In the genomic region with DNA sequence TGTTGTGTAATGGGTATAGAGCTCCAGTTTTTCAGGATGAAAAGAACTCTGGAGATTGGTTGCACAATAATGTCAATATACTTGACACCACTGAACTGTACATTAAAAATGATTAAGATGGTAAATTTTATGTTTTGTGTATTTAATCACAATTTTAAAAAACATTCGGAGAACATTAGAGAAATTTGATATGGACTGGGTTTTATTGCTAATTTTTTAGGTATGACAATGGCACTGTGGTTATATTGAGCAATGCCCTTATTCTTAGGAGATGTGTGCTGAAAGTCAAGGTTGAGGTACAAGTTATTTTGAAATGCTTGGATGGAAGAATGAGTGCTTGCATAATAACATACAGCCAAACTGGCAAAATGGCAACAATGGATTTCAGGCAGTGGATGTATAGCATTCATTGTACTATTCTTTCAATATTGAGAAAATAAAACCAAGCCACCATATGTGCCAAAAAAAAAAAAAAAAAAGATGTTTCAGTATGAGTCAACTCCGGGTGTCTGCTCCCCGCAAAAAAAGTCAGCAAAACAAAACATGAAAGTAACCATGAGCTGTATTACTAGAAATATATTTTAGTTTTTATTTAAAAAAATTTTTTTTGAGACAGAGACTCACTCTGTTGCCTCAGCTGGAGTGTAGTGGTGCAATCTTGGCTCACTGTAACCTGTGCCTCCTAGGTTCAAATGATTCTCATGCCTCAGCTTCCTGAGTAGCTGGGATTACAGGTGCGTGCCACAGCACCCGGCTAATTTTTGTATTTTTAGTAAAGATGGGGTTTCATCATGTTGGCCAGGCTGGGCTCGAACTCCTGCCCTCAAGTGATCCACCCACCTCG, we compare ENCODE assay signal across 8 cellular contexts. TPM values are rescaled to one million over a fixed set of nuclear protein-coding genes. Genes with fewer than 3 reads are reported as not detected.
DNase-seq lines count a peak whose midpoint lies in the region; ATAC-seq and TF ChIP-seq lines count a peak whose summit lies in the region.

No MANE protein-coding gene starts in this region.

- no peak overlapping the region for H3K4me3 ChIP-seq in Caco-2 (ENCODE audit: low read depth, low read length)

- DNase-seq in NCI-H345 (lab: John Stamatoyannopoulos, UW) (peak; percentile 32), NCI-H345 treated with DMSO at 0.1 percent for 48 hours (lab: John Stamatoyannopoulos, UW; ENCODE audit: unreplicated experiment) (no peak), ACHN (no peak), Caco-2 (no peak)
- DNase-seq in activated T-cell treated with anti-CD3 and anti-CD28 coated beads, Interleukin-2, amount 50 U/mL, for 72 hours, result peak; percentile 29 to 47
- peak; percentile 16 for DNase-seq in stimulated activated CD4-positive, alpha-beta T cell treated with anti-CD3 and anti-CD28 coated beads, Interleukin-2, amount 100 ng/mL, for 4 hours (ENCODE audit: low read depth)

- no TSS peak for BruUV-seq in Caco-2 (replicated peaks; lab: Mats Ljungman, UMichigan)

- H3K27ac Mint-ChIP-seq in activated T-cell treated with anti-CD3 and anti-CD28 coated beads, Interleukin-2, amount 50 U/mL, for 72 hours, result peak overlapping the region; percentile 71
- H3K27ac Mint-ChIP-seq in Caco-2 (ENCODE audit: unreplicated experiment), result no peak overlapping the region

- TF ChIP-seq CTCF in Caco-2 (IDR thresholded peaks at IDR 0.05; ENCODE audit: insufficient read depth in 1 of 2, low read depth in 1 of 2, low read length in 1 of 2, severe bottlenecking in 1 of 2, unreplicated experiment in 1 of 2), result no peak

- in situ Hi-C loops in ACHN (cut with HindIII; ENCODE audit: low pct_ligation_motif_present, low pct_unique_long_range_greater_than_20kb, low sequenced_read_pairs), result no loop called here

- CTCF ChIA-PET in Caco-2 (lab: Charles Lee), result interaction anchor here (0.7 kb wide), 1 partner anchor 18 kb away, joined by 6 read pairs; no protein-coding TSS in a partner anchor

- intact Hi-C loops in Caco-2 (cut with micrococcal nuclease; ENCODE audit: unreplicated experiment), result no loop called here

- H3K4me3 Mint-ChIP-seq in activated T-cell treated with anti-CD3 and anti-CD28 coated beads, Interleukin-2, amount 50 U/mL, for 72 hours, result peak overlapping the region; percentile 17 to 63
- H3K4me3 Mint-ChIP-seq in Caco-2 (ENCODE audit: unreplicated experiment), result no peak overlapping the region

- no peaks in the 10 kb centered on the region for H3K9me3 Mint-ChIP-seq in activated T-cell treated with anti-CD3 and anti-CD28 coated beads, Interleukin-2, amount 50 U/mL, for 72 hours
- no peaks in the 10 kb centered on the region for H3K9me3 Mint-ChIP-seq in Caco-2 (ENCODE audit: unreplicated experiment)

- H3K27me3 Mint-ChIP-seq in activated T-cell treated with anti-CD3 and anti-CD28 coated beads, Interleukin-2, amount 50 U/mL, for 72 hours (ENCODE audit: low read depth), result peaks cover 45% of the 10 kb centered on the region
- peaks cover 34% of the 10 kb centered on the region for H3K27me3 Mint-ChIP-seq in Caco-2 (ENCODE audit: insufficient read depth, unreplicated experiment)

- peaks cover 2% of the 10 kb centered on the region; the same call in 1 of the 2 replicates for H3K9me3 ChIP-seq in Caco-2

- H3K27me3 ChIP-seq in Caco-2 (replicated peaks; ENCODE audit: control insufficient read depth, insufficient read depth, low read length), result no peaks in the 10 kb centered on the region

- no peak for TF ChIP-seq POLR2A in GM18505 (IDR thresholded peaks at IDR 0.05; ENCODE audit: borderline replicate concordance, extremely low read depth, insufficient read depth, insufficient read length)

- H3K4me1 ChIP-seq in Caco-2, result peaks cover 31% of the 10 kb centered on the region

- no peaks in the 10 kb centered on the region for H3K36me3 Mint-ChIP-seq in activated T-cell treated with anti-CD3 and anti-CD28 coated beads, Interleukin-2, amount 50 U/mL, for 72 hours (ENCODE audit: insufficient read depth in 2 of 2)
- H3K36me3 Mint-ChIP-seq in Caco-2 (ENCODE audit: insufficient read depth, unreplicated experiment), result no peaks in the 10 kb centered on the region

- no peaks in the 10 kb centered on the region for H3K36me3 ChIP-seq in Caco-2 (ENCODE audit: control insufficient read depth, insufficient read depth, low read length)

- POLR2A ChIA-PET in Caco-2 (lab: Charles Lee), result no interaction called here

- H3K4me1 Mint-ChIP-seq in activated T-cell treated with anti-CD3 and anti-CD28 coated beads, Interleukin-2, amount 50 U/mL, for 72 hours (ENCODE audit: low read depth), result peaks cover 46% of the 10 kb centered on the region
- peaks cover 27% of the 10 kb centered on the region for H3K4me1 Mint-ChIP-seq in Caco-2 (ENCODE audit: low read depth, unreplicated experiment)

- ATAC-seq in HG03442 (IDR thresholded peaks at IDR 0.05; ENCODE audit: unreplicated experiment) (peak; percentile 40), GM18505 (IDR thresholded peaks at IDR 0.05; ENCODE audit: unreplicated experiment) (no peak)
- peak; percentile 83 to 85 for ATAC-seq in activated T-cell treated with anti-CD3 and anti-CD28 coated beads, Interleukin-2, amount 50 U/mL, for 72 hours (replicated peaks in 1 of 2)

RNA-seq across cellular contexts. Expression of a gene that starts 19.8 kb away (rescaled TPM):
- not detected for total RNA-seq in activated T-cell treated with anti-CD3 and anti-CD28 coated beads, Interleukin-2, amount 50 U/mL, for 72 hours
- not detected in 2 replicates for total RNA-seq in Caco-2 (2022)

RNA-seq across cellular contexts. Expression of a gene that starts 33.9 kb away (rescaled TPM):
- 10 to 100 TPM; 18.1 to 37.7 TPM for total RNA-seq in activated T-cell treated with anti-CD3 and anti-CD28 coated beads, Interleukin-2, amount 50 U/mL, for 72 hours
- 0.65 and 1.1 TPM in 2 replicates for total RNA-seq in Caco-2 (2022)

Comparison
In these comparisons a context has a peak if more than half of its experiments do, and no peak if none do; other contexts are left out.
1. DNase-seq: peak in NCI-H345 (single experiment), activated T-cell treated with anti-CD3 and anti-CD28 coated beads, Interleukin-2, amount 50 U/mL, for 72 hours (2 of 2) and stimulated activated CD4-positive, alpha-beta T cell treated with anti-CD3 and anti-CD28 coated beads, Interleukin-2, amount 100 ng/mL, for 4 hours (single experiment); none in NCI-H345 treated with DMSO at 0.1 percent for 48 hours (single experiment), ACHN (single experiment) and Caco-2 (0 of 2).